Comparison of ENCODE assay signal across 1 cellular context in genomic region chr15:90192961-90193786, GRCh38.
TF ChIP-seq lines count a peak whose summit lies in the region.

No MANE protein-coding gene starts in this region.

TF ChIP-seq in liver, 16 proteins besides CTCF, POLR2A, EP300 and RAD21 (continued from another document):
- TF ChIP-seq ATF3 (IDR thresholded peaks at IDR 0.05) = no peak
- TF ChIP-seq FOXA2 (IDR thresholded peaks at IDR 0.05) = no peak
- TF ChIP-seq HNF4A (conservative IDR thresholded peaks at IDR 0.05) = no peak
- no peak for TF ChIP-seq JUND (IDR thresholded peaks at IDR 0.05)
- TF ChIP-seq YY1 (IDR thresholded peaks at IDR 0.05) = no peak
- no peak for TF ChIP-seq GABPA (IDR thresholded peaks at IDR 0.05 in 1 of 2, conservative IDR thresholded peaks at IDR 0.05 in 1 of 2)
- no peak for TF ChIP-seq TAF1 (conservative IDR thresholded peaks at IDR 0.05)
- TF ChIP-seq HNF4G (IDR thresholded peaks at IDR 0.05) = no peak
